17 cellular contexts compared by ENCODE assay signal in genomic region chr20:62898093-62898964, GRCh38. TPM values are rescaled to one million over a fixed set of nuclear protein-coding genes. Genes with fewer than 3 reads are reported as not detected.
DNase-seq lines count a peak whose midpoint lies in the region; ATAC-seq and TF ChIP-seq lines count a peak whose summit lies in the region.
"Had no signal": no experiment of that assay in that cellular context is flagged by ENCODE, and none has a peak within 500 bp of the region (broad histone marks: within the 10 kb centered on the region; RNA-seq: fewer than 3 reads in every experiment).

No MANE protein-coding gene starts in this region.

- H3K27me3 ChIP-seq in stomach smooth muscle (ENCODE audit: control insufficient read depth in 1 of 2, insufficient read depth in 2 of 2, low read length in 2 of 2) (no peaks in the 10 kb centered on the region), transverse colon (no peaks in the 10 kb centered on the region)
- H3K27me3 ChIP-seq: body of pancreas, foreskin keratinocyte, pancreas had no signal

- H3K4me3 Mint-ChIP-seq in activated naive CD4-positive, alpha-beta T cell treated with anti-CD3 and anti-CD28 coated beads for 36 hours: no peak overlapping the region
- H3K4me3 Mint-ChIP-seq in WTC11 (no peak overlapping the region), progenitor cell of endocrine pancreas (ENCODE audit: low read depth) (no peak overlapping the region)

- H3K4me3 ChIP-seq in stomach smooth muscle (ENCODE audit: low read length in 2 of 2) (peak overlapping the region in 1 of 2 donors; percentile 35), transverse colon (no peak overlapping the region)
- H3K4me3 ChIP-seq: body of pancreas, pancreas had no signal

- no peak for TF ChIP-seq CTCF in WTC11 (IDR thresholded peaks at IDR 0.05)
- TF ChIP-seq CTCF in progenitor cell of endocrine pancreas (IDR thresholded peaks at IDR 0.05; ENCODE audit: unreplicated experiment): no peak
- TF ChIP-seq CTCF in transverse colon (IDR thresholded peaks at IDR 0.05): no peak

- intact Hi-C loops in activated naive CD4-positive, alpha-beta T cell treated with anti-CD3 and anti-CD28 coated beads for 36 hours (cut with micrococcal nuclease): loop anchor here (2.0 kb wide), 1 partner anchor 74 kb away; no protein-coding TSS in a partner anchor
- intact Hi-C loops in transverse colon (cut with DNase I; ENCODE audit: low total_unique reads): no loop called here

- no peaks in the 10 kb centered on the region for H3K27me3 Mint-ChIP-seq in activated naive CD4-positive, alpha-beta T cell treated with anti-CD3 and anti-CD28 coated beads for 36 hours (ENCODE audit: low read depth)
- no peaks in the 10 kb centered on the region for H3K27me3 Mint-ChIP-seq in WTC11 (ENCODE audit: low read depth)
- no peaks in the 10 kb centered on the region for H3K27me3 Mint-ChIP-seq in progenitor cell of endocrine pancreas

- peaks cover 33% of the 10 kb centered on the region in 2 donors for H3K36me3 ChIP-seq in stomach smooth muscle (ENCODE audit: control insufficient read depth in 2 of 2, insufficient read depth in 2 of 2, low read length in 2 of 2)
- H3K36me3 ChIP-seq in transverse colon: peaks cover 0 to 36% (median 12%) of the 10 kb centered on the region in 4 donors

- peaks cover 34% of the 10 kb centered on the region for H3K4me1 Mint-ChIP-seq in activated naive CD4-positive, alpha-beta T cell treated with anti-CD3 and anti-CD28 coated beads for 36 hours (ENCODE audit: low read depth)
- H3K4me1 Mint-ChIP-seq in WTC11: peaks cover 44% of the 10 kb centered on the region
- peaks cover 19% of the 10 kb centered on the region for H3K4me1 Mint-ChIP-seq in progenitor cell of endocrine pancreas (ENCODE audit: low read depth)

- H3K9me3 ChIP-seq in stomach smooth muscle (ENCODE audit: control insufficient read depth in 2 of 2, low read length in 2 of 2) (no peaks in the 10 kb centered on the region), transverse colon (no peaks in the 10 kb centered on the region)
- H3K9me3 ChIP-seq: body of pancreas, pancreas had no signal

- POLR2A ChIA-PET in WTC11 (lab: Charles Lee): interaction anchor here (1.0 kb wide), 2 partner anchors 35 to 83 kb away, joined by 3 read pairs; no protein-coding TSS in a partner anchor

- in situ Hi-C loops in transverse colon (cut with MboI; ENCODE audit: low pct_ligation_motif_present in 1 of 4, low pct_unique_long_range_greater_than_20kb in 1 of 4, low sequenced_read_pairs in 3 of 4): loop anchor here in 2 of 4 donors (25.0 kb wide), 1 partner anchor 114 kb away; the partner anchor contains the start of gene BHLHE23 (in 2 of the 2)

- H3K36me3 Mint-ChIP-seq in activated naive CD4-positive, alpha-beta T cell treated with anti-CD3 and anti-CD28 coated beads for 36 hours (ENCODE audit: low read depth): peaks cover 23% of the 10 kb centered on the region
- peaks cover 55% of the 10 kb centered on the region for H3K36me3 Mint-ChIP-seq in WTC11
- peaks cover 14% of the 10 kb centered on the region for H3K36me3 Mint-ChIP-seq in progenitor cell of endocrine pancreas (ENCODE audit: insufficient read depth)

- H3K9me3 Mint-ChIP-seq in activated naive CD4-positive, alpha-beta T cell treated with anti-CD3 and anti-CD28 coated beads for 36 hours: no peaks in the 10 kb centered on the region
- no peaks in the 10 kb centered on the region for H3K9me3 Mint-ChIP-seq in WTC11
- no peaks in the 10 kb centered on the region for H3K9me3 Mint-ChIP-seq in progenitor cell of endocrine pancreas (ENCODE audit: low read depth)

- no peak for DNase-seq in activated naive CD4-positive, alpha-beta T cell treated with anti-CD3 and anti-CD28 coated beads for 36 hours
- no peak for DNase-seq in activated naive CD4-positive, alpha-beta T cell treated with Interleukin-2 at 50 U/mL for 16 hours
- DNase-seq in WTC11 (ENCODE audit: low spot score) (no peak), NCI-H1092 (lab: John Stamatoyannopoulos, UW) (no peak), progenitor cell of endocrine pancreas (ENCODE audit: low spot score, unreplicated experiment) (no peak), transverse colon (no peak)
- DNase-seq: body of pancreas; effector CD4-positive, alpha-beta T cell; NCI-H2029; NK-92 treated with Interleukin-12 subunit alpha and Interleukin-12 subunit beta, amount 100 ng/mL, for 24 hours; pancreas had no signal

- TF ChIP-seq POLR2A in transverse colon (IDR thresholded peaks at IDR 0.05): no peak

- H3K9ac ChIP-seq in stomach smooth muscle (ENCODE audit: low read length in 2 of 2): peak overlapping the region; percentile 19 to 68

- H3K27ac Mint-ChIP-seq in activated naive CD4-positive, alpha-beta T cell treated with anti-CD3 and anti-CD28 coated beads for 36 hours: peak overlapping the region; percentile 77
- H3K27ac Mint-ChIP-seq in WTC11 (peak overlapping the region; percentile 64), progenitor cell of endocrine pancreas (no peak overlapping the region)

- ATAC-seq in WTC11 (no peak), esophagus mucosa (peak; percentile 11)
- ATAC-seq: body of pancreas, foreskin keratinocyte, pancreas had no signal

- 82 to 93% methylated on average over 3 to 16 of the region's 16 CpGs for WGBS in transverse colon (ENCODE audit: low coverage in 1 of 2), 2 donors

- H3K4me1 ChIP-seq in stomach smooth muscle (ENCODE audit: control insufficient read depth, insufficient read depth, low read length) (peaks cover 30% of the 10 kb centered on the region), transverse colon (peaks cover 18 to 32% (median 22%) of the 10 kb centered on the region in 4 donors)

- CTCF ChIA-PET in activated naive CD4-positive, alpha-beta T cell treated with anti-CD3 and anti-CD28 coated beads for 36 hours (lab: Charles Lee): interaction anchor here (0.6 to 4.9 kb wide), 10 partner anchors 9 to 378 kb away, joined by 3 to 27 read pairs (median 6); no protein-coding TSS in a partner anchor
- CTCF ChIA-PET in WTC11 (lab: Charles Lee): interaction anchor here (0.6 to 2.0 kb wide), 3 partner anchors 9 to 63 kb away, joined by 3 to 5 read pairs (median 3); no protein-coding TSS in a partner anchor

- TF ChIP-seq EP300 in transverse colon (IDR thresholded peaks at IDR 0.05; ENCODE audit: low read depth): no peak

- H3K27ac ChIP-seq in stomach smooth muscle (ENCODE audit: low read length) (peak overlapping the region; percentile 92), transverse colon (peak overlapping the region in 1 of 4 donors; percentile 21)
- H3K27ac ChIP-seq: body of pancreas, foreskin keratinocyte, pancreas, VCaP had no signal

TF ChIP-seq in WTC11, 78 proteins besides CTCF, POLR2A, EP300 and RAD21:
- TF ChIP-seq, protein P1, sequence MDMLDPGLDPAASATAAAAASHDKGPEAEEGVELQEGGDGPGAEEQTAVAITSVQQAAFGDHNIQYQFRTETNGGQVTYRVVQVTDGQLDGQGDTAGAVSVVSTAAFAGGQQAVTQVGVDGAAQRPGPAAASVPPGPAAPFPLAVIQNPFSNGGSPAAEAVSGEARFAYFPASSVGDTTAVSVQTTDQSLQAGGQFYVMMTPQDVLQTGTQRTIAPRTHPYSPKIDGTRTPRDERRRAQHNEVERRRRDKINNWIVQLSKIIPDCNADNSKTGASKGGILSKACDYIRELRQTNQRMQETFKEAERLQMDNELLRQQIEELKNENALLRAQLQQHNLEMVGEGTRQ (CRISPR knock-in tag; IDR thresholded peaks at IDR 0.05): no peak
- 0 out of 2 replicates have a peak, but pooled peaks have one; percentile 22 for TF ChIP-seq NFATC4 (CRISPR knock-in tag; IDR thresholded peaks at IDR 0.05)

RNA-seq across cellular contexts. Expression of gene DIDO1, which starts 28.0 kb away (rescaled TPM):
- 10 to 100 TPM; 49.5 to 50.3 TPM for total RNA-seq in activated naive CD4-positive, alpha-beta T cell treated with anti-CD3 and anti-CD28 coated beads for 36 hours
- total RNA-seq in WTC11 (2021) (69.3 to 87.3 TPM (median 71.6 TPM) in 3 replicates), esophagus mucosa (26.2 TPM), progenitor cell of endocrine pancreas (68.2 and 71.2 TPM in 2 replicates), transverse colon (100 to 1,000 TPM in 1 of 4 donors, 10 to 100 TPM in 3; 68.3 to 135 (median 88.0) TPM)

RNA-seq across cellular contexts. Expression of gene TCFL5, which starts 36.7 kb away (rescaled TPM):
- 1 to 10 TPM; 5.4 to 5.5 TPM for total RNA-seq in activated naive CD4-positive, alpha-beta T cell treated with anti-CD3 and anti-CD28 coated beads for 36 hours
- total RNA-seq in WTC11 (2021) (19.7 to 20.4 TPM (median 20.3 TPM) in 3 replicates), esophagus mucosa (5.0 TPM), progenitor cell of endocrine pancreas (7.7 and 7.9 TPM in 2 replicates), transverse colon (10 to 100 TPM in 1 of 4 donors, 1 to 10 TPM in 3; 5.2 to 19.9 (median 5.9) TPM)

RNA-seq across cellular contexts. Expression of gene GID8, which starts 39.6 kb away (rescaled TPM):
- total RNA-seq in activated naive CD4-positive, alpha-beta T cell treated with anti-CD3 and anti-CD28 coated beads for 36 hours: 10 to 100 TPM; 32.7 to 34.0 TPM
- total RNA-seq in WTC11 (2021) (56.2 to 70.2 TPM (median 56.6 TPM) in 3 replicates), esophagus mucosa (42.7 TPM), progenitor cell of endocrine pancreas (66.7 and 71.6 TPM in 2 replicates), transverse colon (10 to 100 TPM; 29.5 to 34.1 (median 31.7) TPM)

RNA-seq across cellular contexts. Expression of gene SLC17A9, which starts 54.2 kb away (rescaled TPM):
- 10 to 100 TPM; 17.4 to 20.6 TPM for total RNA-seq in activated naive CD4-positive, alpha-beta T cell treated with anti-CD3 and anti-CD28 coated beads for 36 hours
- total RNA-seq in WTC11 (2021) (26.2 to 41.7 TPM (median 30.8 TPM) in 3 replicates), esophagus mucosa (0.76 TPM), progenitor cell of endocrine pancreas (8.0 and 8.3 TPM in 2 replicates), transverse colon (10 to 100 TPM in 1 of 4 donors, 1 to 10 TPM in 3; 2.8 to 32.9 (median 4.6) TPM)
- total RNA-seq: LHCN-M2, SK-MEL-5 had no signal
